Comparison of ENCODE assay signal across 10 cellular contexts in genomic region chr6:44059359-44060342, GRCh38.
A peak's percentile ranks its signal among the peaks of the same experiment; 100 is the strongest.
DNase-seq lines count a peak whose midpoint lies in the region; ATAC-seq and TF ChIP-seq lines count a peak whose summit lies in the region.
"Had no signal": no experiment of that assay in that cellular context is flagged by ENCODE, and none has a peak within 500 bp of the region (broad histone marks: within the 10 kb centered on the region; RNA-seq: fewer than 3 reads in every experiment).

No MANE protein-coding gene starts in this region.

- no peaks in the 10 kb centered on the region for H3K27me3 ChIP-seq in aorta (ENCODE audit: control insufficient read depth in 1 of 2, insufficient read depth in 2 of 2, low read length in 1 of 2)

- ATAC-seq in left lobe of liver (peak; percentile 51), GM21515 (IDR thresholded peaks at IDR 0.05; ENCODE audit: unreplicated experiment) (no peak), aorta (ENCODE audit: low FRiP score) (no peak)

- peaks cover 0 to 4% of the 10 kb centered on the region in 2 donors for H3K4me1 ChIP-seq in aorta (ENCODE audit: control insufficient read depth in 1 of 2, insufficient read depth in 2 of 2, low read length in 2 of 2)

- WGBS in aorta, 2 donors = 43 to 47% methylated on average over 7 of the region's 7 CpGs

- H3K36me3 Mint-ChIP-seq in chondrocyte (ENCODE audit: low read depth) = peaks cover 2% of the 10 kb centered on the region

- peak overlapping the region in 1 of 2 donors; percentile 50 for H3K27ac ChIP-seq in aorta (ENCODE audit: low read depth in 1 of 2, low read length in 2 of 2)

- H3K27me3 Mint-ChIP-seq in chondrocyte (ENCODE audit: low read depth) = no peaks in the 10 kb centered on the region

- no peaks in the 10 kb centered on the region for H3K36me3 ChIP-seq in aorta (ENCODE audit: control insufficient read depth in 1 of 2, insufficient read depth in 2 of 2, low read length in 1 of 2)

- intact Hi-C loops in aorta (cut with DNase I) = loop anchor here in 1 of 2 donors (5.0 kb wide), 1 partner anchor 57 kb away; no protein-coding TSS in a partner anchor

- H3K4me3 Mint-ChIP-seq in chondrocyte (ENCODE audit: unreplicated experiment) = no peak overlapping the region
- H3K4me3 Mint-ChIP-seq: memory B cell had no signal

- DNase-seq in H4 (ENCODE audit: low spot score) = peak; percentile 91
- no peak for DNase-seq in chondrocyte (ENCODE audit: low spot score)
- no peak for DNase-seq in left lobe of liver (ENCODE audit: low spot score)
- peak; percentile 68 for DNase-seq in stromal cell of bone marrow (ENCODE audit: low read depth)
- no peak for DNase-seq in mesenteric fat pad (ENCODE audit: low spot score)
- DNase-seq in activated CD4-positive, alpha-beta T cell treated with anti-CD3 and anti-CD28 coated beads, Interleukin-2, amount 50 U/mL, for 48 hours = no peak
- DNase-seq in aorta = no peak
- DNase-seq: SHP77 treated with DMSO at 0.1 percent for 48 hours had no signal

- H3K27ac Mint-ChIP-seq in chondrocyte (ENCODE audit: unreplicated experiment) = peak overlapping the region; percentile 92
- H3K27ac Mint-ChIP-seq: memory B cell had no signal

- peaks cover 5% of the 10 kb centered on the region for H3K9me3 Mint-ChIP-seq in chondrocyte (ENCODE audit: low read depth)

- no peaks in the 10 kb centered on the region for H3K9me3 ChIP-seq in aorta (ENCODE audit: control insufficient read depth, low read length)

- no peak overlapping the region for H3K4me3 ChIP-seq in aorta (ENCODE audit: low read length in 2 of 2)

- H3K4me1 Mint-ChIP-seq in chondrocyte (ENCODE audit: low read depth) = peaks cover 57% of the 10 kb centered on the region

- TF ChIP-seq CTCF in chondrocyte (IDR thresholded peaks at IDR 0.05) = no peak

Comparison
In these comparisons a context has a peak if more than half of its experiments do, and no peak if none do; other contexts are left out.
1. DNase-seq: peak in H4 (single experiment) and stromal cell of bone marrow (single experiment); none in chondrocyte (single experiment), left lobe of liver (single experiment), mesenteric fat pad (single experiment), activated CD4-positive, alpha-beta T cell treated with anti-CD3 and anti-CD28 coated beads, Interleukin-2, amount 50 U/mL, for 48 hours (0 of 2) and aorta (0 of 2).